ENCODE assay signal across 3 cellular contexts in the genomic region with DNA sequence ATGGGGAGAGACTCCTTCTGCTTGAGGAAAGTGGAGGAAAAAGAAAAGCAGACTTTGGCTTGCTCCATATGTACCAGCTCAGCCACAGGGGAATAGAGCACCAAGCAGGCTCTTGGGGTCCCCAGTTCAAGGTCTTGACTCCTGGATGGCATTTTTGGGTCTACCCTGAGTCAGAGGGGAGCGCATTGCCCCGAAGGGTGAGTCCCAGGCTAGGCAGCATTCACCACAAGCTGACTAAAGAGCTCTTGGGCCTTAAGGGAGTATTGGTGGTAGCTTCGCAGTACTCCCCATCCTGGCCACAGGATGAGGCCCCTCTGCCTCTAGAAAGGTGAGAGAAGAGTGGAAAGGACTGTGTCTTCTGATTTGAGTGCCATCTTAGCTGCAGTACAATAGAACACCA.
"Had no signal": no experiment of that assay in that cellular context is flagged by ENCODE, and none has a peak within 500 bp of the region (broad histone marks: within the 10 kb centered on the region; RNA-seq: fewer than 3 reads in every experiment).

No MANE protein-coding gene starts in this region.

- DNase-seq: GDM1, GF-D8 had no signal

- H3K4me3 ChIP-seq: GM12878 had no signal
